14 cellular contexts compared by ENCODE assay signal in the genomic region with DNA sequence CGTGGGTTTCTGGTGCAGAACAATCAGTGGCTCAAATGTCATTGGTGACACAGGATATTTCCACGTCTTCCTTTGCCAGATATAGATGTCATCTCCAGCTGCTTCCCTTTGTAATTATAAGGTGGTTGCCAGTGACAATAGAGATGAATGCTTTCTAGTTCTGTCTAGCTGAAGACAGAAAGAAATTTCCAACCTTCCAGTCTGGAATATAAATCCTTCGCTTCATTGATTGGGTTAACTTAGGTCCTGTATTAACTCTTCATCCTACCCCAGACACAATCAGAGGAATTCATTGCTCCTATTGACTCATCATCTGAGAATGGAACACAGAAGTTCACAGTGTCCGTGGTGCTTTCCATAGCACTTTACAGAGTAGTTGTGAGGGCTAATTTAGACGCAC.
DNase-seq lines count a peak whose midpoint lies in the region; ATAC-seq and TF ChIP-seq lines count a peak whose summit lies in the region.
"Had no signal": no experiment of that assay in that cellular context is flagged by ENCODE, and none has a peak within 500 bp of the region (broad histone marks: within the 10 kb centered on the region; RNA-seq: fewer than 3 reads in every experiment).

No MANE protein-coding gene starts in this region.

- WGBS in SK-N-SH (ENCODE audit: low lambda C conversion rate): 44% methylated on average over 5 of the region's 5 CpGs

- H3K9ac ChIP-seq in SK-N-SH: peak overlapping the region; percentile 36; the same call in 1 of the 2 replicates
- peak overlapping the region in 1 of 3 donors; percentile 54 for H3K9ac ChIP-seq in skeletal muscle tissue (ENCODE audit: low read depth in 1 of 3, low read length in 3 of 3)

- no peak for TF ChIP-seq EP300 in SK-N-SH (IDR thresholded peaks at IDR 0.05; ENCODE audit: borderline replicate concordance in 1 of 2, low read depth in 1 of 2, low read length in 1 of 2)

- H3K4me3 ChIP-seq in SK-N-SH (ENCODE audit: low read depth in 2 of 2, low read length in 1 of 2) (no peak overlapping the region), skeletal muscle tissue (ENCODE audit: low read length in 3 of 3) (no peak overlapping the region), Caco-2 (ENCODE audit: low read depth, low read length) (no peak overlapping the region)
- H3K4me3 ChIP-seq: right lobe of liver had no signal

- H3K27ac ChIP-seq in SK-N-SH (ENCODE audit: low read depth in 2 of 2, low read length in 1 of 2) (peak overlapping the region in 1 of 2 experiments; percentile 81; a peak in 3 of 4 replicates), skeletal muscle tissue (ENCODE audit: low read depth, low read length) (peak overlapping the region; percentile 65)
- H3K27ac ChIP-seq: right lobe of liver had no signal

- H3K27me3 Mint-ChIP-seq in Caco-2 (ENCODE audit: insufficient read depth, unreplicated experiment): no peaks in the 10 kb centered on the region
- H3K27me3 Mint-ChIP-seq: activated CD8-positive, alpha-beta T cell treated with anti-CD3 and anti-CD28 coated beads for 36 hours had no signal

- no TSS peak for BruUV-seq in Caco-2 (replicated peaks; lab: Mats Ljungman, UMichigan)

- intact Hi-C loops in left ventricle myocardium superior (cut with micrococcal nuclease) (no loop called here), Caco-2 (cut with micrococcal nuclease; ENCODE audit: unreplicated experiment) (loop anchor here (5.0 kb wide), 1 partner anchor 137 kb away; no protein-coding TSS in a partner anchor)

- H3K36me3 Mint-ChIP-seq in Caco-2 (ENCODE audit: insufficient read depth, unreplicated experiment): no peaks in the 10 kb centered on the region

- no peaks in the 10 kb centered on the region for H3K4me1 Mint-ChIP-seq in Caco-2 (ENCODE audit: low read depth, unreplicated experiment)

- no peak overlapping the region for H2AFZ ChIP-seq in SK-N-SH (ENCODE audit: low read depth)

- ATAC-seq in left ventricle myocardium superior (peak; percentile 62), GM18870 (IDR thresholded peaks at IDR 0.05; ENCODE audit: unreplicated experiment) (no peak), HG03520 (IDR thresholded peaks at IDR 0.05; ENCODE audit: unreplicated experiment) (no peak)
- ATAC-seq: activated CD8-positive, alpha-beta T cell treated with anti-CD3 and anti-CD28 coated beads for 36 hours; right lobe of liver; T-helper 17 cell had no signal

- no peak overlapping the region for H3K27ac Mint-ChIP-seq in Caco-2 (ENCODE audit: unreplicated experiment)
- H3K27ac Mint-ChIP-seq: activated CD8-positive, alpha-beta T cell treated with anti-CD3 and anti-CD28 coated beads for 36 hours; T-helper 17 cell had no signal

- no peak overlapping the region for H3K4me3 Mint-ChIP-seq in Caco-2 (ENCODE audit: unreplicated experiment)
- H3K4me3 Mint-ChIP-seq: activated CD8-positive, alpha-beta T cell treated with anti-CD3 and anti-CD28 coated beads for 36 hours; T-helper 17 cell had no signal

- 0 out of 2 replicates have a peak overlapping the region, but pooled peaks have one; percentile 14 for H3K4me2 ChIP-seq in SK-N-SH

- H3K9me3 ChIP-seq in SK-N-SH (no peaks in the 10 kb centered on the region), skeletal muscle tissue (ENCODE audit: control insufficient read depth in 3 of 3, low read length in 3 of 3) (no peaks in the 10 kb centered on the region), Caco-2 (peaks cover 3% of the 10 kb centered on the region; the same call in 1 of the 2 replicates)
- H3K9me3 ChIP-seq: right lobe of liver had no signal

- no peak for TF ChIP-seq CTCF in SK-N-SH (IDR thresholded peaks at IDR 0.05)
- no peak for TF ChIP-seq CTCF in Caco-2 (IDR thresholded peaks at IDR 0.05; ENCODE audit: insufficient read depth in 1 of 2, low read depth in 1 of 2, low read length in 1 of 2, severe bottlenecking in 1 of 2, unreplicated experiment in 1 of 2)

- H3K9me2 ChIP-seq in SK-N-SH: no peaks in the 10 kb centered on the region

- no peak for TF ChIP-seq RAD21 in SK-N-SH (IDR thresholded peaks at IDR 0.05; ENCODE audit: low read length)

- H3K4me1 ChIP-seq in SK-N-SH (ENCODE audit: control insufficient read depth in 1 of 2, insufficient read depth in 2 of 2, low read depth in 1 of 2, low read length in 1 of 2) (peaks cover 0 to 23% of the 10 kb centered on the region in 2 experiments), skeletal muscle tissue (ENCODE audit: control insufficient read depth in 3 of 3, insufficient read depth in 3 of 3, low read length in 3 of 3) (peaks cover 9 to 17% (median 12%) of the 10 kb centered on the region in 3 donors), Caco-2 (peaks cover 25% of the 10 kb centered on the region)
- H3K4me1 ChIP-seq: right lobe of liver had no signal

- H3K9me3 Mint-ChIP-seq in Caco-2 (ENCODE audit: unreplicated experiment): no peaks in the 10 kb centered on the region
- H3K9me3 Mint-ChIP-seq: activated CD8-positive, alpha-beta T cell treated with anti-CD3 and anti-CD28 coated beads for 36 hours had no signal

- no peaks in the 10 kb centered on the region for H3K79me2 ChIP-seq in SK-N-SH (ENCODE audit: insufficient read depth)

- POLR2A ChIA-PET in SK-N-SH (lab: Yijun Ruan, JAX): no interaction called here
- POLR2A ChIA-PET in Caco-2 (lab: Charles Lee): no interaction called here

- H4K20me1 ChIP-seq in SK-N-SH (ENCODE audit: insufficient read depth): no peaks in the 10 kb centered on the region

- DNase-seq in HCEC 1CT (peak; percentile 34), SK-N-SH (no peak), left ventricle myocardium superior (no peak), Caco-2 (no peak)
- DNase-seq: activated CD8-positive, alpha-beta T cell treated with anti-CD3 and anti-CD28 coated beads for 36 hours; activated naive CD4-positive, alpha-beta T cell; caudate nucleus; erythroblast; NCI-H2107; right lobe of liver; T-helper 17 cell had no signal

- peaks cover 4% of the 10 kb centered on the region for H3F3A ChIP-seq in SK-N-SH (replicated peaks; ENCODE audit: insufficient read depth)

- CTCF ChIA-PET in SK-N-SH (lab: Yijun Ruan, JAX) (interaction anchor here (0.7 kb wide), 1 partner anchor 11 kb away, joined by 3 read pairs; no protein-coding TSS in a partner anchor), Caco-2 (lab: Charles Lee) (no interaction called here)

- no peaks in the 10 kb centered on the region for H3K27me3 ChIP-seq in SK-N-SH (ENCODE audit: insufficient read depth)
- H3K27me3 ChIP-seq in skeletal muscle tissue (ENCODE audit: control insufficient read depth in 3 of 3, insufficient read depth in 3 of 3, low read length in 3 of 3): no peaks in the 10 kb centered on the region
- H3K27me3 ChIP-seq in Caco-2 (replicated peaks; ENCODE audit: control insufficient read depth, insufficient read depth, low read length): no peaks in the 10 kb centered on the region
- H3K27me3 ChIP-seq: right lobe of liver had no signal

- no peaks in the 10 kb centered on the region for H3K36me3 ChIP-seq in SK-N-SH (replicated peaks in 1 of 2; ENCODE audit: control insufficient read depth in 1 of 2, insufficient read depth in 2 of 2, low read length in 1 of 2)
- H3K36me3 ChIP-seq in skeletal muscle tissue (ENCODE audit: control insufficient read depth in 3 of 3, insufficient read depth in 3 of 3, low read length in 3 of 3): no peaks in the 10 kb centered on the region
- no peaks in the 10 kb centered on the region for H3K36me3 ChIP-seq in Caco-2 (ENCODE audit: control insufficient read depth, insufficient read depth, low read length)
- H3K36me3 ChIP-seq: right lobe of liver had no signal

TF ChIP-seq in SK-N-SH, 30 proteins besides CTCF, POLR2A, EP300 and RAD21:
- TF ChIP-seq GATA2 (CRISPR knock-in tag; IDR thresholded peaks at IDR 0.05) (no peak), JUND (IDR thresholded peaks at IDR 0.05) (0 out of 2 replicates have a peak, but pooled peaks have one; percentile 5), FOSL2 (IDR thresholded peaks at IDR 0.05; ENCODE audit: borderline replicate concordance, low read depth) (peak; percentile 19; the same call in 1 of the 2 replicates)
- TF ChIP-seq, protein P1, sequence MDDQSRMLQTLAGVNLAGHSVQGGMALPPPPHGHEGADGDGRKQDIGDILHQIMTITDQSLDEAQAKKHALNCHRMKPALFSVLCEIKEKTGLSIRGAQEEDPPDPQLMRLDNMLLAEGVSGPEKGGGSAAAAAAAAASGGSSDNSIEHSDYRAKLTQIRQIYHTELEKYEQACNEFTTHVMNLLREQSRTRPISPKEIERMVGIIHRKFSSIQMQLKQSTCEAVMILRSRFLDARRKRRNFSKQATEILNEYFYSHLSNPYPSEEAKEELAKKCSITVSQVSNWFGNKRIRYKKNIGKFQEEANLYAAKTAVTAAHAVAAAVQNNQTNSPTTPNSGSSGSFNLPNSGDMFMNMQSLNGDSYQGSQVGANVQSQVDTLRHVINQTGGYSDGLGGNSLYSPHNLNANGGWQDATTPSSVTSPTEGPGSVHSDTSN (IDR thresholded peaks at IDR 0.05): 0 out of 2 replicates have a peak, but pooled peaks have one; percentile 7
